ENCODE assay signal across 11 cellular contexts in genomic region chr12:120249266-120249874, GRCh38. TPM values are rescaled to one million over a fixed set of nuclear protein-coding genes. Genes with fewer than 3 reads are reported as not detected.
DNase-seq lines count a peak whose midpoint lies in the region; ATAC-seq, FAIRE-seq and TF ChIP-seq lines count a peak whose summit lies in the region.
"Had no signal": no experiment of that assay in that cellular context is flagged by ENCODE, and none has a peak within 500 bp of the region (broad histone marks: within the 10 kb centered on the region; RNA-seq: fewer than 3 reads in every experiment).

No MANE protein-coding gene starts in this region.

- H3K4me1 ChIP-seq in adipocyte (ENCODE audit: control insufficient read depth, insufficient read depth, low read length) (peaks cover 64% of the 10 kb centered on the region), kidney (ENCODE audit: control insufficient read depth in 1 of 2, insufficient read depth in 1 of 2, low read depth in 1 of 2, low read length in 2 of 2) (peaks cover 20 to 37% of the 10 kb centered on the region in 2 donors), subcutaneous abdominal adipose tissue (ENCODE audit: control insufficient read depth in 5 of 5, insufficient read depth in 5 of 5, low read length in 5 of 5) (peaks cover 21 to 77% (median 43%) of the 10 kb centered on the region in 5 donors)
- H3K4me1 ChIP-seq: HAP-1 had no signal

- ATAC-seq in activated CD4-positive, alpha-beta T cell treated with anti-CD3 and anti-CD28 coated beads for 36 hours = no peak
- no peak for ATAC-seq in left colon

- no peak overlapping the region for H3K9ac ChIP-seq in adipocyte (ENCODE audit: low read length)
- H3K9ac ChIP-seq in kidney (ENCODE audit: low read length in 2 of 2) = peak overlapping the region in 1 of 2 donors; percentile 46
- peak overlapping the region in 4 of 5 donors; percentile 13 to 73 (median 58) for H3K9ac ChIP-seq in subcutaneous abdominal adipose tissue (ENCODE audit: low read length in 5 of 5)

- POLR2A ChIA-PET in activated CD4-positive, alpha-beta T cell treated with anti-CD3 and anti-CD28 coated beads for 36 hours (lab: Charles Lee) = interaction anchor here (0.6 to 3.0 kb wide), 6 partner anchors 10 to 242 kb away, joined by 3 to 30 read pairs (median 4); partner anchors contain the start of genes RNU4-1, RNU4-2 and RPLP0

- H3K27ac ChIP-seq in kidney (ENCODE audit: low read depth in 2 of 2, low read length in 2 of 2) (peak overlapping the region; percentile 79 to 86), subcutaneous abdominal adipose tissue (ENCODE audit: low read depth, low read length) (peak overlapping the region; percentile 88)

- intact Hi-C loops in activated CD4-positive, alpha-beta T cell treated with anti-CD3 and anti-CD28 coated beads for 36 hours (cut with DNase I, micrococcal nuclease) = no loop called here
- intact Hi-C loops in kidney (cut with DNase I) (no loop called here), left colon (cut with DNase I, micrococcal nuclease) (no loop called here)

- CTCF ChIA-PET in activated CD4-positive, alpha-beta T cell treated with anti-CD3 and anti-CD28 coated beads for 36 hours (lab: Charles Lee) = interaction anchor here (0.7 to 24.9 kb wide), 8 partner anchors 9 to 53 kb away, joined by 3 to 518 read pairs (median 7); partner anchors contain the start of genes PXN, RPLP0 and SIRT4

- peaks cover 4% of the 10 kb centered on the region for H3K36me3 ChIP-seq in adipocyte (ENCODE audit: control insufficient read depth, insufficient read depth, low read length, severe bottlenecking)
- H3K36me3 ChIP-seq in kidney (ENCODE audit: control insufficient read depth in 1 of 2, insufficient read depth in 2 of 2, low read length in 2 of 2) = no peaks in the 10 kb centered on the region
- H3K36me3 ChIP-seq in subcutaneous abdominal adipose tissue (ENCODE audit: control insufficient read depth in 5 of 5, insufficient read depth in 5 of 5, low read length in 5 of 5) = peaks cover 0 to 3% (median 0%) of the 10 kb centered on the region in 5 donors
- H3K36me3 ChIP-seq: HAP-1 had no signal

- no peaks in the 10 kb centered on the region for H3K9me3 ChIP-seq in adipocyte (ENCODE audit: control insufficient read depth, low read length)
- no peaks in the 10 kb centered on the region for H3K9me3 ChIP-seq in kidney (ENCODE audit: control insufficient read depth in 1 of 2, low read length in 2 of 2)
- H3K9me3 ChIP-seq in subcutaneous abdominal adipose tissue (ENCODE audit: control insufficient read depth in 5 of 5, low read length in 5 of 5) = no peaks in the 10 kb centered on the region
- H3K9me3 ChIP-seq: HAP-1 had no signal

- no peak for TF ChIP-seq CTCF in kidney (IDR thresholded peaks at IDR 0.05; ENCODE audit: borderline replicate concordance, extremely low read depth, insufficient read depth)

- no peaks in the 10 kb centered on the region for H3K27me3 Mint-ChIP-seq in activated CD4-positive, alpha-beta T cell treated with anti-CD3 and anti-CD28 coated beads for 36 hours

- DNase-seq in activated CD4-positive, alpha-beta T cell treated with anti-CD3 and anti-CD28 coated beads for 36 hours = no peak
- DNase-seq in activated CD4-positive, alpha-beta T cell treated with anti-CD3 and anti-CD28 coated beads, Interleukin-2, amount 50 U/mL, for 4 hours = no peak
- no peak for DNase-seq in adipocyte (ENCODE audit: low read depth)
- DNase-seq in kidney = no peak
- no peak for DNase-seq in left colon
- no peak for DNase-seq in hippocampal formation (lab: John Stamatoyannopoulos, UW)
- DNase-seq in NCI-H748 treated with DMSO at 0.1 percent for 48 hours (lab: John Stamatoyannopoulos, UW) = no peak
- DNase-seq: activated CD8-positive, alpha-beta memory T cell treated with anti-CD3 and anti-CD28 coated beads, Interleukin-2, amount 50 U/mL, for 48 hours had no signal

- H3K4me3 ChIP-seq in adipocyte (ENCODE audit: low read length) (peak overlapping the region; percentile 41), kidney (ENCODE audit: low read length in 2 of 2) (peak overlapping the region; percentile 14 to 30), subcutaneous abdominal adipose tissue (ENCODE audit: low read depth in 1 of 5, low read length in 5 of 5) (peak overlapping the region in 4 of 5 donors; percentile 36 to 70 (median 50))
- H3K4me3 ChIP-seq: HAP-1 had no signal

- H3K4me1 Mint-ChIP-seq in activated CD4-positive, alpha-beta T cell treated with anti-CD3 and anti-CD28 coated beads for 36 hours = peaks cover 77% of the 10 kb centered on the region

- no peaks in the 10 kb centered on the region for H3K27me3 ChIP-seq in adipocyte (replicated peaks; ENCODE audit: control insufficient read depth, insufficient read depth, low read length)
- no peaks in the 10 kb centered on the region for H3K27me3 ChIP-seq in subcutaneous abdominal adipose tissue (ENCODE audit: control insufficient read depth in 5 of 5, insufficient read depth in 4 of 5, low read length in 5 of 5)

- H3K4me3 Mint-ChIP-seq in activated CD4-positive, alpha-beta T cell treated with anti-CD3 and anti-CD28 coated beads for 36 hours = no peak overlapping the region

- FAIRE-seq in kidney (lab: Jason Lieb, UNC) = no peak

- peak overlapping the region; percentile 62 for H3K27ac Mint-ChIP-seq in activated CD4-positive, alpha-beta T cell treated with anti-CD3 and anti-CD28 coated beads for 36 hours

- H3K9me3 Mint-ChIP-seq in activated CD4-positive, alpha-beta T cell treated with anti-CD3 and anti-CD28 coated beads for 36 hours (ENCODE audit: low read depth) = no peaks in the 10 kb centered on the region

- H3K36me3 Mint-ChIP-seq in activated CD4-positive, alpha-beta T cell treated with anti-CD3 and anti-CD28 coated beads for 36 hours (ENCODE audit: low read depth) = peaks cover 14% of the 10 kb centered on the region

RNA-seq across cellular contexts. Expression of gene PXN, which starts 16.2 kb away (rescaled TPM):
- total RNA-seq in activated CD4-positive, alpha-beta T cell treated with anti-CD3 and anti-CD28 coated beads for 36 hours = 100 to 1,000 TPM in 1 of 2 experiments, 10 to 100 TPM in 1; 74.5 to 104 TPM
- total RNA-seq in kidney (133 TPM), left colon (100 to 1,000 TPM; 161 to 164 TPM)
- 57.1 TPM for polyA plus RNA-seq in kidney (ENCODE audit: insufficient read depth, low read depth, low replicate concordance)

RNA-seq across cellular contexts. Expression of gene RNU4-2, which starts 42.3 kb away (rescaled TPM):
- total RNA-seq in activated CD4-positive, alpha-beta T cell treated with anti-CD3 and anti-CD28 coated beads for 36 hours = 1,000 to 10,000 TPM in 1 of 2 experiments, 100 to 1,000 TPM in 1; 385 to 1,689 TPM
- total RNA-seq in kidney (18,412 TPM), left colon (1,000 to 10,000 TPM; 7,104 to 9,174 TPM)
- polyA plus RNA-seq in kidney (ENCODE audit: insufficient read depth, low read depth, low replicate concordance) = not detected

RNA-seq across cellular contexts. Expression of gene RNU4-1, which starts 43.7 kb away (rescaled TPM):
- 1,000 to 10,000 TPM in 1 of 2 experiments, 100 to 1,000 TPM in 1; 323 to 1,150 TPM for total RNA-seq in activated CD4-positive, alpha-beta T cell treated with anti-CD3 and anti-CD28 coated beads for 36 hours
- total RNA-seq in kidney (3,016 TPM), left colon (1,000 to 10,000 TPM; 2,546 to 2,662 TPM)
- polyA plus RNA-seq in kidney (ENCODE audit: insufficient read depth, low read depth, low replicate concordance) = not detected
- polyA plus RNA-seq: neural cell had no signal

RNA-seq across cellular contexts. Expression of gene RPLP0, which starts 48.5 kb away (rescaled TPM):
- total RNA-seq in activated CD4-positive, alpha-beta T cell treated with anti-CD3 and anti-CD28 coated beads for 36 hours = 1,000 to 10,000 TPM; 3,424 to 4,221 TPM
- 1,384 TPM for total RNA-seq in kidney
- 1,654 TPM for polyA plus RNA-seq in kidney (ENCODE audit: insufficient read depth, low read depth, low replicate concordance)
- total RNA-seq in left colon = 1,000 to 10,000 TPM; 1,414 to 1,580 TPM

RNA-seq across cellular contexts. Expression of gene SIRT4, which starts 52.8 kb away (rescaled TPM):
- total RNA-seq in activated CD4-positive, alpha-beta T cell treated with anti-CD3 and anti-CD28 coated beads for 36 hours = 1 to 10 TPM; 2.2 to 4.0 TPM
- total RNA-seq in kidney (1.5 TPM), left colon (1 to 10 TPM; 1.2 to 1.3 TPM)
- 8.1 TPM for polyA plus RNA-seq in kidney (ENCODE audit: insufficient read depth, low read depth, low replicate concordance)

Comparison
In these comparisons a context has a peak if more than half of its experiments do, and no peak if none do; other contexts are left out.
1. RNA of gene RNU4-2, which starts 42.3 kb away (total RNA-seq): 18,412 TPM in kidney (single experiment) and 7,104 to 9,174 TPM in left colon; 385 to 1,689 TPM in activated CD4-positive, alpha-beta T cell treated with anti-CD3 and anti-CD28 coated beads for 36 hours; every median in the first group is over 4 times any median in the second.
2. Peak in every context shown above with its lines, with median percentiles within 50 percentile points of each other: H3K4me3 ChIP-seq.